Comparison of ENCODE assay signal across 1 cellular context in the genomic region with DNA sequence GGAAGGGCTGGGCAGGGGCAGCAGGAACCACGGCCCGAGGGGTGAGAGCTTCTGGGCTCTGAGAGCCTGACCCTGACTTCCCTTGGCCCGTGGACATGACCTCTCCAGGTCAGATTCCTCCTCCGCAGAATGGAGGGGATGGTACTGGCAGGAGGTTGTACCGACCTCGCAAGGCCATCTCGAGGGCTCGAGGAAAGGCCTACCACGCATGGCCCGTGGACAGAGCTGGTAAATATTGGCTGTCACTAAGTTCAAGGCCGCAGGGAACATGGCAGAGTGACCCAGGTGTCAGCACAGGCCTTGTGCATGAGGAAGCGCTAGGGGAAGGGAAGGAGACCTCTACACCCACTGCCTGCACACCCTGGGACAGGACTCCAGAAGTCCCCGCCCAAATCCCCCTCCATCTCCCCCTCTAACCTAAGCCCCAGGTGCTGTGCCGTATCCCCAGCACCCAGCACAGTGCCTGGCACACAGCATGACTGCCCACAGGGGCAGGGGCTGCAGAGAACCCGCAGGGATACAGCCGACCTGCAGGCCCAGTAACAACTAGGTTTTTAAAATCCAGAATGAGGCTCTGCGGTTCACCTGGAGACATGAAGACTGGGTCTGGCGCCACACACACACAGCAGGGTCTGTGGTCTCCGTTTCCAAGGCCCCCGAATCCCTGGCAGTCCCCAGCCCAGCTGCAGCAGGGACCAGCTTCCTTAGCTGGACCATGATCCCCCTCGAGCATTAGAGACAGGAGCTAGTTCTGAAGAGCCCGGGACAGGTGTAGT.
TF ChIP-seq lines count a peak whose summit lies in the region.

No MANE protein-coding gene starts in this region.

TF ChIP-seq in liver, 16 proteins besides CTCF, POLR2A, EP300 and RAD21 (continued from another document):
- TF ChIP-seq, protein P1, sequence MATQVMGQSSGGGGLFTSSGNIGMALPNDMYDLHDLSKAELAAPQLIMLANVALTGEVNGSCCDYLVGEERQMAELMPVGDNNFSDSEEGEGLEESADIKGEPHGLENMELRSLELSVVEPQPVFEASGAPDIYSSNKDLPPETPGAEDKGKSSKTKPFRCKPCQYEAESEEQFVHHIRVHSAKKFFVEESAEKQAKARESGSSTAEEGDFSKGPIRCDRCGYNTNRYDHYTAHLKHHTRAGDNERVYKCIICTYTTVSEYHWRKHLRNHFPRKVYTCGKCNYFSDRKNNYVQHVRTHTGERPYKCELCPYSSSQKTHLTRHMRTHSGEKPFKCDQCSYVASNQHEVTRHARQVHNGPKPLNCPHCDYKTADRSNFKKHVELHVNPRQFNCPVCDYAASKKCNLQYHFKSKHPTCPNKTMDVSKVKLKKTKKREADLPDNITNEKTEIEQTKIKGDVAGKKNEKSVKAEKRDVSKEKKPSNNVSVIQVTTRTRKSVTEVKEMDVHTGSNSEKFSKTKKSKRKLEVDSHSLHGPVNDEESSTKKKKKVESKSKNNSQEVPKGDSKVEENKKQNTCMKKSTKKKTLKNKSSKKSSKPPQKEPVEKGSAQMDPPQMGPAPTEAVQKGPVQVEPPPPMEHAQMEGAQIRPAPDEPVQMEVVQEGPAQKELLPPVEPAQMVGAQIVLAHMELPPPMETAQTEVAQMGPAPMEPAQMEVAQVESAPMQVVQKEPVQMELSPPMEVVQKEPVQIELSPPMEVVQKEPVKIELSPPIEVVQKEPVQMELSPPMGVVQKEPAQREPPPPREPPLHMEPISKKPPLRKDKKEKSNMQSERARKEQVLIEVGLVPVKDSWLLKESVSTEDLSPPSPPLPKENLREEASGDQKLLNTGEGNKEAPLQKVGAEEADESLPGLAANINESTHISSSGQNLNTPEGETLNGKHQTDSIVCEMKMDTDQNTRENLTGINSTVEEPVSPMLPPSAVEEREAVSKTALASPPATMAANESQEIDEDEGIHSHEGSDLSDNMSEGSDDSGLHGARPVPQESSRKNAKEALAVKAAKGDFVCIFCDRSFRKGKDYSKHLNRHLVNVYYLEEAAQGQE (IDR thresholded peaks at IDR 0.05), result no peak
- no peak for TF ChIP-seq FOXA2 (IDR thresholded peaks at IDR 0.05)
- TF ChIP-seq, protein P2, sequence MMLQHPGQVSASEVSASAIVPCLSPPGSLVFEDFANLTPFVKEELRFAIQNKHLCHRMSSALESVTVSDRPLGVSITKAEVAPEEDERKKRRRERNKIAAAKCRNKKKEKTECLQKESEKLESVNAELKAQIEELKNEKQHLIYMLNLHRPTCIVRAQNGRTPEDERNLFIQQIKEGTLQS (IDR thresholded peaks at IDR 0.05), result no peak
